ENCODE assay signal across 21 cellular contexts in genomic region chr3:177672252-177672911, GRCh38.
"Had no signal": no experiment of that assay in that cellular context is flagged by ENCODE, and none has a peak within 500 bp of the region (broad histone marks: within the 10 kb centered on the region; RNA-seq: fewer than 3 reads in every experiment).

No MANE protein-coding gene starts in this region.

- DNase-seq: activated CD4-positive, alpha-beta T cell treated with anti-CD3 and anti-CD28 coated beads for 4 hours; activated CD4-positive, alpha-beta T cell treated with anti-CD3 and anti-CD28 coated beads, Interleukin-2, amount 50 U/mL, for 48 hours; activated CD4-positive, CD25-positive, alpha-beta regulatory T cell; activated effector memory CD4-positive, alpha-beta T cell treated with Interleukin-2 at 50 U/mL for 16 hours; activated naive CD4-positive, alpha-beta T cell treated with anti-CD3 and anti-CD28 coated beads, Interleukin-2, amount 10 ng/mL, durations not matched to agents 7 days and 5 days; activated naive CD8-positive, alpha-beta T cell treated with anti-CD3 and anti-CD28 coated beads, Interleukin-2, amount 50 U/mL, for 24 hours; activated T-cell treated with anti-CD3 and anti-CD28 coated beads, Interleukin-2, amount 50 U/mL, for 48 hours; aorta; brain microvascular endothelial cell; dermis blood vessel endothelial cell; effector CD8-positive, alpha-beta T cell; foreskin keratinocyte; immature natural killer cell; left ventricle myocardium inferior; naive B cell; occipital lobe; stimulated activated CD4-positive, alpha-beta T cell treated with anti-CD3 and anti-CD28 coated beads, Interleukin-4, amount 100 ng/mL, for 24 hours; stimulated activated naive CD4-positive, alpha-beta T cell treated with Interleukin-2 at 50 U/mL for 16 hours; T-helper 1 cell had no signal

- H3K4me1 ChIP-seq: foreskin keratinocyte had no signal

- ATAC-seq: activated naive CD8-positive, alpha-beta T cell treated with anti-CD3 and anti-CD28 coated beads, Interleukin-2, amount 50 U/mL, for 24 hours had no signal

- H3K27me3 ChIP-seq: brain microvascular endothelial cell, foreskin keratinocyte, right atrium auricular region had no signal

- H3K36me3 ChIP-seq: brain microvascular endothelial cell, left ventricle myocardium inferior, right atrium auricular region, thoracic aorta had no signal

- H3K9me3 ChIP-seq: left ventricle myocardium inferior, right atrium auricular region, thoracic aorta had no signal

- H3K27ac ChIP-seq: foreskin keratinocyte, left ventricle myocardium inferior, right atrium auricular region, thoracic aorta had no signal

- H3K4me3 ChIP-seq: left ventricle myocardium inferior, right atrium auricular region, thoracic aorta had no signal
